ENCODE assay signal across 9 cellular contexts in genomic region chr19:19403373-19403901, GRCh38. TPM values are rescaled to one million over a fixed set of nuclear protein-coding genes. Genes with fewer than 3 reads are reported as not detected.
DNase-seq lines count a peak whose midpoint lies in the region; ATAC-seq and TF ChIP-seq lines count a peak whose summit lies in the region.
"Had no signal": no experiment of that assay in that cellular context is flagged by ENCODE, and none has a peak within 500 bp of the region (broad histone marks: within the 10 kb centered on the region; RNA-seq: fewer than 3 reads in every experiment).

No MANE protein-coding gene starts in this region.

- peak overlapping the region in 1 of 2 experiments; percentile 12; a peak in 1 of 4 replicates for H3K27ac ChIP-seq in SK-N-SH (ENCODE audit: low read depth in 2 of 2, low read length in 1 of 2)

- H3K36me3 ChIP-seq in SK-N-SH (replicated peaks in 1 of 2; ENCODE audit: control insufficient read depth in 1 of 2, insufficient read depth in 2 of 2, low read length in 1 of 2) (no peaks in the 10 kb centered on the region), endocrine pancreas (ENCODE audit: control insufficient read depth, insufficient read depth, low read length) (no peaks in the 10 kb centered on the region), BE2C (no peaks in the 10 kb centered on the region)
- H3K36me3 ChIP-seq: Peyer's patch had no signal

- no peak for DNase-seq in SK-N-SH
- DNase-seq in NCI-H774 (lab: John Stamatoyannopoulos, UW) = peak; percentile 43
- peak; percentile 68 for DNase-seq in renal cortical epithelial cell (ENCODE audit: low read depth)
- no peak for DNase-seq in BE2C
- DNase-seq: Peyer's patch had no signal

- H3K4me2 ChIP-seq in SK-N-SH = no peak overlapping the region

- no peak for TF ChIP-seq EP300 in SK-N-SH (IDR thresholded peaks at IDR 0.05; ENCODE audit: borderline replicate concordance in 1 of 2, low read depth in 1 of 2, low read length in 1 of 2)

- CTCF ChIA-PET in SK-N-SH (lab: Yijun Ruan, JAX) = interaction anchor here (0.6 to 4.6 kb wide), 6 partner anchors 10 to 125 kb away, joined by 3 to 23 read pairs (median 3); partner anchors contain the start of gene YJEFN3

- peaks cover 21% of the 10 kb centered on the region for H4K20me1 ChIP-seq in SK-N-SH (ENCODE audit: insufficient read depth)

- no peaks in the 10 kb centered on the region for H3K9me3 ChIP-seq in SK-N-SH
- no peaks in the 10 kb centered on the region for H3K9me3 ChIP-seq in endocrine pancreas (ENCODE audit: control insufficient read depth, low read length)
- H3K9me3 ChIP-seq in BE2C = no peaks in the 10 kb centered on the region
- H3K9me3 ChIP-seq: Peyer's patch had no signal

- no peaks in the 10 kb centered on the region for H3K9me2 ChIP-seq in SK-N-SH

- POLR2A ChIA-PET in SK-N-SH (lab: Yijun Ruan, JAX) = no interaction called here

- TF ChIP-seq CTCF in SK-N-SH (IDR thresholded peaks at IDR 0.05) (no peak), BE2C (IDR thresholded peaks at IDR 0.05; ENCODE audit: low read depth, low read length) (no peak)

- peaks cover 39% of the 10 kb centered on the region for H3F3A ChIP-seq in SK-N-SH (replicated peaks; ENCODE audit: insufficient read depth)

- WGBS in SK-N-SH (ENCODE audit: low lambda C conversion rate) = 93% methylated on average over 5 of the region's 5 CpGs

- peaks cover 20 to 21% of the 10 kb centered on the region in 2 experiments; a peak in 3 of 4 replicates for H3K4me1 ChIP-seq in SK-N-SH (ENCODE audit: control insufficient read depth in 1 of 2, insufficient read depth in 2 of 2, low read depth in 1 of 2, low read length in 1 of 2)
- peaks cover 11% of the 10 kb centered on the region for H3K4me1 ChIP-seq in endocrine pancreas (ENCODE audit: control insufficient read depth, insufficient read depth, low read length)
- H3K4me1 ChIP-seq in BE2C = no peaks in the 10 kb centered on the region; the same call in 1 of the 2 replicates

- TF ChIP-seq RAD21 in SK-N-SH (IDR thresholded peaks at IDR 0.05; ENCODE audit: low read length) = no peak

- no peak overlapping the region for H3K9ac ChIP-seq in SK-N-SH
- H3K9ac ChIP-seq in endocrine pancreas (ENCODE audit: control insufficient read depth, insufficient read depth, low read length) = peak overlapping the region; percentile 25

- H2AFZ ChIP-seq in SK-N-SH (ENCODE audit: low read depth) = 0 out of 2 replicates have a peak overlapping the region, but pooled peaks have one; percentile 18

- no peaks in the 10 kb centered on the region for H3K27me3 ChIP-seq in SK-N-SH (ENCODE audit: insufficient read depth)
- no peaks in the 10 kb centered on the region for H3K27me3 ChIP-seq in endocrine pancreas (ENCODE audit: control insufficient read depth, insufficient read depth, low read length)
- no peaks in the 10 kb centered on the region for H3K27me3 ChIP-seq in BE2C
- H3K27me3 ChIP-seq: Peyer's patch had no signal

- H3K79me2 ChIP-seq in SK-N-SH (ENCODE audit: insufficient read depth) = peaks cover 54% of the 10 kb centered on the region

- H3K4me3 ChIP-seq in SK-N-SH (ENCODE audit: low read depth in 2 of 2, low read length in 1 of 2) = no peak overlapping the region
- H3K4me3 ChIP-seq in endocrine pancreas (ENCODE audit: control insufficient read depth, insufficient read depth, low read length) = no peak overlapping the region
- no peak overlapping the region for H3K4me3 ChIP-seq in BE2C (ENCODE audit: low read depth, low read length)
- H3K4me3 ChIP-seq: Peyer's patch had no signal

- ATAC-seq in SK-N-SH treated with all-trans-retinoic acid at 6 μM for 48 hours = no peak
- no peak for ATAC-seq in HG02763 (IDR thresholded peaks at IDR 0.05; ENCODE audit: unreplicated experiment)
- no peak for ATAC-seq in HG03442 (IDR thresholded peaks at IDR 0.05; ENCODE audit: unreplicated experiment)

TF ChIP-seq in SK-N-SH, 30 proteins besides CTCF, POLR2A, EP300 and RAD21 (continues in another document):
- TF ChIP-seq RFX5 (IDR thresholded peaks at IDR 0.05; ENCODE audit: low read length) = no peak
- TF ChIP-seq FOSL2 (IDR thresholded peaks at IDR 0.05; ENCODE audit: borderline replicate concordance, low read depth) = peak; percentile 55; the same call in 1 of the 2 replicates
- no peak for TF ChIP-seq IRF3 (IDR thresholded peaks at IDR 0.05; ENCODE audit: low read depth, low read length)
- no peak for TF ChIP-seq TEAD4 (IDR thresholded peaks at IDR 0.05; ENCODE audit: borderline replicate concordance, insufficient read depth)
- TF ChIP-seq MEF2A (IDR thresholded peaks at IDR 0.05; ENCODE audit: borderline replicate concordance, low read depth) = no peak
- TF ChIP-seq, protein P1, sequence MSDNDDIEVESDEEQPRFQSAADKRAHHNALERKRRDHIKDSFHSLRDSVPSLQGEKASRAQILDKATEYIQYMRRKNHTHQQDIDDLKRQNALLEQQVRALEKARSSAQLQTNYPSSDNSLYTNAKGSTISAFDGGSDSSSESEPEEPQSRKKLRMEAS (IDR thresholded peaks at IDR 0.05; ENCODE audit: low read depth) = no peak
- TF ChIP-seq, protein P2, sequence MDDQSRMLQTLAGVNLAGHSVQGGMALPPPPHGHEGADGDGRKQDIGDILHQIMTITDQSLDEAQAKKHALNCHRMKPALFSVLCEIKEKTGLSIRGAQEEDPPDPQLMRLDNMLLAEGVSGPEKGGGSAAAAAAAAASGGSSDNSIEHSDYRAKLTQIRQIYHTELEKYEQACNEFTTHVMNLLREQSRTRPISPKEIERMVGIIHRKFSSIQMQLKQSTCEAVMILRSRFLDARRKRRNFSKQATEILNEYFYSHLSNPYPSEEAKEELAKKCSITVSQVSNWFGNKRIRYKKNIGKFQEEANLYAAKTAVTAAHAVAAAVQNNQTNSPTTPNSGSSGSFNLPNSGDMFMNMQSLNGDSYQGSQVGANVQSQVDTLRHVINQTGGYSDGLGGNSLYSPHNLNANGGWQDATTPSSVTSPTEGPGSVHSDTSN (IDR thresholded peaks at IDR 0.05) = no peak
- TF ChIP-seq RXRA (IDR thresholded peaks at IDR 0.05; ENCODE audit: borderline replicate concordance, low read depth) = no peak

TF ChIP-seq in SK-N-SH treated with all-trans-retinoic acid at 6 μM for 48 hours, 23 proteins besides CTCF, POLR2A, EP300 and RAD21:
- TF ChIP-seq BACH2 (CRISPR knock-in tag; IDR thresholded peaks at IDR 0.05; ENCODE audit: borderline replicate concordance) (no peak), ISL1 (CRISPR knock-in tag; IDR thresholded peaks at IDR 0.05) (no peak), ZFP30 (CRISPR knock-in tag; IDR thresholded peaks at IDR 0.05) (no peak), POU6F1 (CRISPR knock-in tag; IDR thresholded peaks at IDR 0.05; ENCODE audit: borderline replicate concordance, low read depth) (no peak), GLIS3 (CRISPR knock-in tag; IDR thresholded peaks at IDR 0.05) (no peak), TOX (CRISPR knock-in tag; IDR thresholded peaks at IDR 0.05; ENCODE audit: borderline replicate concordance) (no peak), ESRRG (CRISPR knock-in tag; IDR thresholded peaks at IDR 0.05) (no peak)
- TF ChIP-seq, protein P3, sequence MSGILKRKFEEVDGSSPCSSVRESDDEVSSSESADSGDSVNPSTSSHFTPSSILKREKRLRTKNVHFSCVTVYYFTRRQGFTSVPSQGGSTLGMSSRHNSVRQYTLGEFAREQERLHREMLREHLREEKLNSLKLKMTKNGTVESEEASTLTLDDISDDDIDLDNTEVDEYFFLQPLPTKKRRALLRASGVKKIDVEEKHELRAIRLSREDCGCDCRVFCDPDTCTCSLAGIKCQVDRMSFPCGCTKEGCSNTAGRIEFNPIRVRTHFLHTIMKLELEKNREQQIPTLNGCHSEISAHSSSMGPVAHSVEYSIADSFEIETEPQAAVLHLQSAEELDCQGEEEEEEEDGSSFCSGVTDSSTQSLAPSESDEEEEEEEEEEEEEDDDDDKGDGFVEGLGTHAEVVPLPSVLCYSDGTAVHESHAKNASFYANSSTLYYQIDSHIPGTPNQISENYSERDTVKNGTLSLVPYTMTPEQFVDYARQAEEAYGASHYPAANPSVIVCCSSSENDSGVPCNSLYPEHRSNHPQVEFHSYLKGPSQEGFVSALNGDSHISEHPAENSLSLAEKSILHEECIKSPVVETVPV (CRISPR knock-in tag; IDR thresholded peaks at IDR 0.05) = no peak

RNA-seq across cellular contexts. Expression of gene GATAD2A, which starts 2.0 kb away (rescaled TPM):
- polyA plus RNA-seq in SK-N-SH (2012; rRNA removed) = 28.0 and 36.6 TPM in 2 replicates
- polyA plus RNA-seq in SK-N-SH (2012; cell fraction: cytosol; rRNA removed) = 37.5 and 38.1 TPM in 2 replicates
- 22.9 and 35.5 TPM in 2 replicates for polyA plus RNA-seq in SK-N-SH (2012; cell fraction: nucleus; rRNA removed)
- 44.1 and 93.9 TPM in 2 replicates for total RNA-seq in renal cortical epithelial cell
- 76.3 TPM for polyA plus RNA-seq in BE2C (2012; ENCODE audit: insufficient read depth, insufficient read length, low read depth)

Comparison
In these comparisons a context has a peak if more than half of its experiments do, and no peak if none do; other contexts are left out.
1. DNase-seq: peak in NCI-H774 (single experiment) and renal cortical epithelial cell (single experiment); none in SK-N-SH (single experiment) and BE2C (single experiment).